Comparison of ENCODE assay signal across 8 cellular contexts in genomic region chr16:67192781-67193260, GRCh38. TPM values are rescaled to one million over a fixed set of nuclear protein-coding genes. Genes with fewer than 3 reads are reported as not detected.
DNase-seq lines count a peak whose midpoint lies in the region; ATAC-seq and TF ChIP-seq lines count a peak whose summit lies in the region.

No MANE protein-coding gene starts in this region.

- no TSS peak for BruUV-seq in PC-3 (replicated peaks; lab: Mats Ljungman, UMichigan)

- TF ChIP-seq POLR2A in ovary (IDR thresholded peaks at IDR 0.05) = no peak

- H3K27ac ChIP-seq in DOHH2 (ENCODE audit: low read depth, low read length) = peak overlapping the region; percentile 44
- peak overlapping the region; percentile 32; the same call in 1 of the 2 replicates for H3K27ac ChIP-seq in PC-3 (ENCODE audit: low read length)
- peak overlapping the region; percentile 56 for H3K27ac ChIP-seq in epithelial cell of prostate
- H3K27ac ChIP-seq in ovary = peak overlapping the region in 1 of 2 donors; percentile 1

- TF ChIP-seq EP300 in ovary (IDR thresholded peaks at IDR 0.05) = no peak

- H4K20me1 ChIP-seq in DOHH2 (ENCODE audit: control insufficient read depth, insufficient read depth, low read depth, low read length) = peaks cover 3% of the 10 kb centered on the region
- no peaks in the 10 kb centered on the region; the same call in none of the 2 replicates for H4K20me1 ChIP-seq in PC-3 (ENCODE audit: low read length)

- WGBS in ovary, 3 donors = 15 to 31% (median 17%) methylated on average over 16 of the region's 16 CpGs

- H3K9me3 ChIP-seq in DOHH2 (ENCODE audit: control insufficient read depth, insufficient read depth, low read length) = no peaks in the 10 kb centered on the region
- H3K9me3 ChIP-seq in PC-3 (ENCODE audit: low read length) = no peaks in the 10 kb centered on the region
- H3K9me3 ChIP-seq in ovary = no peaks in the 10 kb centered on the region

- peak overlapping the region; percentile 99 for H3K9ac ChIP-seq in PC-3 (ENCODE audit: low read length)

- TF ChIP-seq CTCF in DOHH2 (IDR thresholded peaks at IDR 0.05; ENCODE audit: low read depth, low read length, poor library complexity, severe bottlenecking) (no peak), PC-3 (conservative IDR thresholded peaks at IDR 0.05; ENCODE audit: low read depth, low read length) (no peak), ovary (IDR thresholded peaks at IDR 0.05) (no peak)

- no peaks in the 10 kb centered on the region for H3K9me2 ChIP-seq in DOHH2 (replicated peaks; ENCODE audit: control insufficient read depth, low read length)
- no peaks in the 10 kb centered on the region for H3K9me2 ChIP-seq in PC-3 (replicated peaks; ENCODE audit: low read length)

- no peak for ATAC-seq in PC-3
- ATAC-seq in HG03039 (IDR thresholded peaks at IDR 0.05; ENCODE audit: unreplicated experiment) = no peak

- H3K36me3 ChIP-seq in DOHH2 (ENCODE audit: control insufficient read depth, low read length) (peaks cover 57% of the 10 kb centered on the region), PC-3 (ENCODE audit: low read depth, low read length) (peaks cover 18% of the 10 kb centered on the region; the same call in 1 of the 2 replicates), ovary (no peaks in the 10 kb centered on the region)

- peaks cover 15% of the 10 kb centered on the region for H3K4me1 ChIP-seq in DOHH2 (ENCODE audit: control insufficient read depth, low read length)
- peaks cover 14% of the 10 kb centered on the region for H3K4me1 ChIP-seq in PC-3 (ENCODE audit: insufficient read depth, low read length)
- H3K4me1 ChIP-seq in ovary (ENCODE audit: insufficient read depth) = peaks cover 10% of the 10 kb centered on the region

- DNase-seq in PC-3 (no peak), epithelial cell of prostate (ENCODE audit: low read depth, low spot score) (no peak), ovary (no peak), NCI-H774 (lab: John Stamatoyannopoulos, UW) (no peak), SIG-M5 treated with dmso at 0.1 percent for 504 hours (lab: John Stamatoyannopoulos, UW; ENCODE audit: unreplicated experiment) (no peak), HPDE6-E6E7 (ENCODE audit: extremely low spot score) (no peak)

- H3K4me2 ChIP-seq in DOHH2 (ENCODE audit: low read length) (peak overlapping the region; percentile 89), PC-3 (ENCODE audit: low read length) (peak overlapping the region; percentile 94)

- no peaks in the 10 kb centered on the region for H3F3A ChIP-seq in DOHH2 (ENCODE audit: control insufficient read depth, insufficient read depth)
- H3F3A ChIP-seq in PC-3 (ENCODE audit: low read length, unreplicated experiment) = no peaks in the 10 kb centered on the region

- CTCF ChIA-PET in PC-3 (lab: Charles Lee) = no interaction called here

- H3K79me2 ChIP-seq in DOHH2 (ENCODE audit: control insufficient read depth, low read length) = peaks cover 38% of the 10 kb centered on the region
- peaks cover 30% of the 10 kb centered on the region for H3K79me2 ChIP-seq in PC-3 (ENCODE audit: low read length)

- H3K27me3 ChIP-seq in DOHH2 (ENCODE audit: control insufficient read depth, low read length) = no peaks in the 10 kb centered on the region
- H3K27me3 ChIP-seq in PC-3 (ENCODE audit: low read length) = no peaks in the 10 kb centered on the region
- H3K27me3 ChIP-seq in ovary = no peaks in the 10 kb centered on the region

- no peak overlapping the region for H2AFZ ChIP-seq in PC-3 (ENCODE audit: low read length)

- intact Hi-C loops in PC-3 (cut with micrococcal nuclease) (loop anchor here (10.0 kb wide), 1 partner anchor 52 kb away; the partner anchor contains the start of genes FHOD1 and SLC9A5), ovary (cut with DNase I) (no loop called here)

- POLR2A ChIA-PET in PC-3 (lab: Charles Lee; ENCODE audit: unreplicated experiment) = no interaction called here

- peak overlapping the region; percentile 95 for H3K4me3 ChIP-seq in DOHH2 (ENCODE audit: low read length)
- peak overlapping the region; percentile 98 for H3K4me3 ChIP-seq in PC-3 (ENCODE audit: low read length)
- H3K4me3 ChIP-seq in ovary = peak overlapping the region; percentile 92

RNA-seq across cellular contexts. Expression of gene E2F4, which starts 0.9 kb away (rescaled TPM):
- 86.2 and 107 TPM in 2 replicates for total RNA-seq in PC-3 (2014; rRNA removed)
- 10 to 100 TPM; 36.0 to 75.7 (median 52.9) TPM for total RNA-seq in ovary
- 10 to 100 TPM; 17.6 to 36.2 TPM for polyA plus RNA-seq in ovary

RNA-seq across cellular contexts. Expression of gene EXOC3L1, which starts 2.9 kb away (rescaled TPM):
- total RNA-seq in PC-3 (2014; rRNA removed) (not detected in 2 replicates), ovary (10 to 100 TPM in 4 of 7 donors, 1 to 10 TPM in 3; 6.1 to 33.0 (median 16.4) TPM)
- 10 to 100 TPM in 1 of 2 donors, under 1 TPM in 1; 0.32 to 12.2 TPM for polyA plus RNA-seq in ovary

RNA-seq across cellular contexts. Expression of gene ELMO3, which starts 6.1 kb away (rescaled TPM):
- total RNA-seq in PC-3 (2014; rRNA removed) = 1.6 and 2.2 TPM in 2 replicates
- 10 to 100 TPM in 1 of 7 donors, 1 to 10 TPM in 6; 1.1 to 14.8 (median 2.8) TPM for total RNA-seq in ovary
- 1 to 10 TPM in 1 of 2 donors, not detected in 1; 1.2 TPM for polyA plus RNA-seq in ovary

RNA-seq across cellular contexts. Expression of gene MATCAP1, which starts 9.1 kb away (rescaled TPM):
- total RNA-seq in PC-3 (2014; rRNA removed) (22.6 and 29.6 TPM in 2 replicates), ovary (10 to 100 TPM; 16.8 to 96.4 (median 65.7) TPM)
- polyA plus RNA-seq in ovary = 10 to 100 TPM; 15.4 to 38.4 TPM

RNA-seq across cellular contexts. Expression of gene NOL3, which starts 22.5 kb away (rescaled TPM):
- total RNA-seq in PC-3 (2014; rRNA removed) (64.5 and 91.6 TPM in 2 replicates), ovary (10 to 100 TPM; 14.1 to 31.7 (median 21.4) TPM)
- polyA plus RNA-seq in ovary = 10 to 100 TPM; 17.9 to 23.1 TPM
